Comparison of ENCODE assay signal across 8 cellular contexts in the genomic region with DNA sequence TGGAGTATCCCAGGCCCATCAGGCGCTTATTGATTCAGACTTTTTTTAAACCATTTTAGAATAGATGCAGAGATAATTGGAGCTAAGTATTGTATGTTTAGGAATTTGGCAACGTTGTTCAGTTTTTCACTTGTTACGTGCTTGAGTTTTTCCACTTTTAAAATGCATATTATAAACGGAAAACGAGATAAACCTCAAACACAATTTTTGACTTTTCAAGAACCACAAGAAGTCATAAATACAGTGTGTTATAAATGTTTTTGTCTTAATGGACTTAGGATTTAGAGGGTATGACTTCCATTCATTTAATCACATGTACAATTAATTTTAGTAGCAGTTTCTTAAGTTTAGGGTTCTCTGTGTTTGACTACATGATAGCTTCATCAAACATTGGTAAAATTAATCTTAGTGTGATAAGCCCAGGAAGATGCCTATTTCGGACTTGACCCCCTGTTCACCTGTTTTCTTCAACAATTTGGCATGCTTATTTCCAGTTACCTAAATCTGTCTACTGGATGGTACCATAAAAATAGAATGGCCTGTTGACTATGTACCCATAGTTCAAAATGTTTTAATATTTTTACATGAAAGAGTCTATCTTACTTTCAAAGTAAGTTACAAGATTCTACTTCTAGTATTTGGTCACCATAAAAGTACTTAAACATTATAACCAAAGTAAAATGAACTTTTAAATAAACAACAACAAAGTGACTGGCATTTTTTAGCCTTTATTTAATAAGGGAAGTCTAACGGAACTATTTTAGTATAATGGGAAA. TPM values are rescaled to one million over a fixed set of nuclear protein-coding genes. Genes with fewer than 3 reads are reported as not detected.
A peak's percentile ranks its signal among the peaks of the same experiment; 100 is the strongest.
DNase-seq lines count a peak whose midpoint lies in the region; ATAC-seq and TF ChIP-seq lines count a peak whose summit lies in the region.

No MANE protein-coding gene starts in this region.

- H3K9me3 ChIP-seq in sigmoid colon, result no peaks in the 10 kb centered on the region

- no peaks in the 10 kb centered on the region for H3K9me3 Mint-ChIP-seq in WTC11

- POLR2A ChIA-PET in WTC11 (lab: Charles Lee), result interaction anchor here (0.6 kb wide), 1 partner anchor 1393 kb away, joined by 3 read pairs; no protein-coding TSS in a partner anchor

- DNase-seq in GM12865 (ENCODE audit: low read depth), result no peak
- no peak for DNase-seq in WTC11 (ENCODE audit: low spot score)
- DNase-seq in foreskin fibroblast, result no peak
- no peak for DNase-seq in sigmoid colon
- no peak for DNase-seq in RPMI8226
- DNase-seq in amniotic stem cell (lab: John Stamatoyannopoulos, UW), result no peak
- no peak for DNase-seq in D341Med (ENCODE audit: low spot score)

- no peak for TF ChIP-seq CTCF in GM12865 (IDR thresholded peaks at IDR 0.05; ENCODE audit: insufficient read depth, low read depth, low read length, missing control alignments)
- no peak for TF ChIP-seq CTCF in WTC11 (IDR thresholded peaks at IDR 0.05)
- no peak for TF ChIP-seq CTCF in foreskin fibroblast (IDR thresholded peaks at IDR 0.05; ENCODE audit: low read depth, low read length)
- TF ChIP-seq CTCF in sigmoid colon (IDR thresholded peaks at IDR 0.05), result no peak

- peak overlapping the region; percentile 97 to 99 (median 97) for H3K27ac ChIP-seq in sigmoid colon

- H3K4me3 ChIP-seq in GM12865 (ENCODE audit: low read depth, low read length) (peak overlapping the region; percentile 75), foreskin fibroblast (ENCODE audit: low read depth in 1 of 2, low read length in 2 of 2) (peak overlapping the region; percentile 61 to 78), sigmoid colon (peak overlapping the region; percentile 75 to 84 (median 80))

- TF ChIP-seq EP300 in sigmoid colon (IDR thresholded peaks at IDR 0.05), result no peak

- H3K36me3 Mint-ChIP-seq in WTC11, result no peaks in the 10 kb centered on the region

- no peaks in the 10 kb centered on the region for H3K36me3 ChIP-seq in sigmoid colon

- intact Hi-C loops in sigmoid colon (cut with DNase I), result loop anchor here (5.0 to 10.0 kb wide), 3 partner anchors 147 to 280 kb away; a partner anchor contains a TSS

- TF ChIP-seq POLR2A in sigmoid colon (IDR thresholded peaks at IDR 0.05), result no peak

- CTCF ChIA-PET in WTC11 (lab: Charles Lee), result no interaction called here

- H3K4me1 ChIP-seq in sigmoid colon, result peaks cover 0 to 39% (median 19%) of the 10 kb centered on the region in 4 donors

- ATAC-seq in WTC11 (no peak), HG02870 (IDR thresholded peaks at IDR 0.05; ENCODE audit: unreplicated experiment) (no peak)

- no peaks in the 10 kb centered on the region for H3K27me3 ChIP-seq in sigmoid colon

- no peak overlapping the region for H3K27ac Mint-ChIP-seq in WTC11

- WGBS in sigmoid colon, 2 donors, result 30 to 34% methylated on average over 7 of the region's 7 CpGs

- peaks cover 23% of the 10 kb centered on the region for H3K4me1 Mint-ChIP-seq in WTC11

- peaks cover 26% of the 10 kb centered on the region for H3K27me3 Mint-ChIP-seq in WTC11 (ENCODE audit: low read depth)

- peak overlapping the region; percentile 86 for H3K4me3 Mint-ChIP-seq in WTC11

TF ChIP-seq in WTC11, 78 proteins besides CTCF, POLR2A, EP300 and RAD21:
- TF ChIP-seq, protein P1, sequence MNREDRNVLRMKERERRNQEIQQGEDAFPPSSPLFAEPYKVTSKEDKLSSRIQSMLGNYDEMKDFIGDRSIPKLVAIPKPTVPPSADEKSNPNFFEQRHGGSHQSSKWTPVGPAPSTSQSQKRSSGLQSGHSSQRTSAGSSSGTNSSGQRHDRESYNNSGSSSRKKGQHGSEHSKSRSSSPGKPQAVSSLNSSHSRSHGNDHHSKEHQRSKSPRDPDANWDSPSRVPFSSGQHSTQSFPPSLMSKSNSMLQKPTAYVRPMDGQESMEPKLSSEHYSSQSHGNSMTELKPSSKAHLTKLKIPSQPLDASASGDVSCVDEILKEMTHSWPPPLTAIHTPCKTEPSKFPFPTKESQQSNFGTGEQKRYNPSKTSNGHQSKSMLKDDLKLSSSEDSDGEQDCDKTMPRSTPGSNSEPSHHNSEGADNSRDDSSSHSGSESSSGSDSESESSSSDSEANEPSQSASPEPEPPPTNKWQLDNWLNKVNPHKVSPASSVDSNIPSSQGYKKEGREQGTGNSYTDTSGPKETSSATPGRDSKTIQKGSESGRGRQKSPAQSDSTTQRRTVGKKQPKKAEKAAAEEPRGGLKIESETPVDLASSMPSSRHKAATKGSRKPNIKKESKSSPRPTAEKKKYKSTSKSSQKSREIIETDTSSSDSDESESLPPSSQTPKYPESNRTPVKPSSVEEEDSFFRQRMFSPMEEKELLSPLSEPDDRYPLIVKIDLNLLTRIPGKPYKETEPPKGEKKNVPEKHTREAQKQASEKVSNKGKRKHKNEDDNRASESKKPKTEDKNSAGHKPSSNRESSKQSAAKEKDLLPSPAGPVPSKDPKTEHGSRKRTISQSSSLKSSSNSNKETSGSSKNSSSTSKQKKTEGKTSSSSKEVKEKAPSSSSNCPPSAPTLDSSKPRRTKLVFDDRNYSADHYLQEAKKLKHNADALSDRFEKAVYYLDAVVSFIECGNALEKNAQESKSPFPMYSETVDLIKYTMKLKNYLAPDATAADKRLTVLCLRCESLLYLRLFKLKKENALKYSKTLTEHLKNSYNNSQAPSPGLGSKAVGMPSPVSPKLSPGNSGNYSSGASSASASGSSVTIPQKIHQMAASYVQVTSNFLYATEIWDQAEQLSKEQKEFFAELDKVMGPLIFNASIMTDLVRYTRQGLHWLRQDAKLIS (CRISPR knock-in tag; IDR thresholded peaks at IDR 0.05; ENCODE audit: borderline replicate concordance), result no peak
- no peak for TF ChIP-seq FOXJ3 (CRISPR knock-in tag; IDR thresholded peaks at IDR 0.05; ENCODE audit: borderline replicate concordance)
- TF ChIP-seq, protein P2, sequence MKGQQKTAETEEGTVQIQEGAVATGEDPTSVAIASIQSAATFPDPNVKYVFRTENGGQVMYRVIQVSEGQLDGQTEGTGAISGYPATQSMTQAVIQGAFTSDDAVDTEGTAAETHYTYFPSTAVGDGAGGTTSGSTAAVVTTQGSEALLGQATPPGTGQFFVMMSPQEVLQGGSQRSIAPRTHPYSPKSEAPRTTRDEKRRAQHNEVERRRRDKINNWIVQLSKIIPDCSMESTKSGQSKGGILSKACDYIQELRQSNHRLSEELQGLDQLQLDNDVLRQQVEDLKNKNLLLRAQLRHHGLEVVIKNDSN (CRISPR knock-in tag; IDR thresholded peaks at IDR 0.05), result no peak

RNA-seq across cellular contexts. Expression of a gene that starts 1.3 kb away (rescaled TPM):
- total RNA-seq in WTC11 (2021) (2.4 to 3.1 TPM (median 2.8 TPM) in 3 replicates), sigmoid colon (10 to 100 TPM; 16.4 to 21.7 (median 18.8) TPM)
- 1 to 10 TPM; 1.8 to 3.9 (median 3.7) TPM for polyA plus RNA-seq in sigmoid colon
